In the genomic region with DNA sequence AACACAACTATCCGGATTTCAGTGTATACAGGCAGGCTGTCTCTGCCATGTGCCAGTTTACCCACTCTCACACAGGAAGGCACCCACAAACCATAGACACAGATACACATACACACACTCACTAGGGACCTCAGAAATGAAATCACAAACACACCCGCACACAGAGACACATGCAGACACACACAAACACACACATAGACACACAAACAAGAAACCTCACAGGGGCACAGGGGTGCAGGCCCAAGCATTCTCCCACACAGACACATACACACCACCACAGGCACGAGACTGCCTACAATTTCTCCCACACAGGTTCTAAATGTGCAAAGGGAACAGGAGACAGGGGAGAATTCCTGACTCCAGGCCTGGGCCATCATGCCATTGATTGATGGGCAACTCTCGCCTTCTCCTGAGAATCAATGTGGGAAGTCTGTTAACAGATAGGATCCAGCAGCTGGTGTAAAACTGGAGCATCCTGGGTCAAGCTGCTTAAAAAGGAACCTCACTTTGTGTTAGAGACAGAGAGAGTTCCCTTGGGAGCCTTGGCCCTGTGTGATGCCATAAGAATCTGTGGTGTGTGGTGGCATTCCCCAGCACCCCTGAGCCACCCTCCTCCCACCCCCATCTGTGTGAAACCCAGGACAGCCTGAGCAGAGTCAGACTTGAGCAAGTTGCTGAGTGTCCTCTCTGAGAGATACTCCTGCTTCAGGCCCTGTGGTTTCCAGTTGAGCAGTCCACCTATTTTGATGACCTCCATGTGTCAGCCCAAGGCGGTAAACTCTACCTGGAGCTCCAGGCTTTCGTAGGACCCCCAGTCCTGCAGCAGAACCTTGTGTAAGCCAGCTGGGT, we compare ENCODE assay signal across 12 cellular contexts. TPM values are rescaled to one million over a fixed set of nuclear protein-coding genes. Genes with fewer than 3 reads are reported as not detected.
DNase-seq lines count a peak whose midpoint lies in the region; ATAC-seq and TF ChIP-seq lines count a peak whose summit lies in the region.
"Had no signal": no experiment of that assay in that cellular context is flagged by ENCODE, and none has a peak within 500 bp of the region (broad histone marks: within the 10 kb centered on the region; RNA-seq: fewer than 3 reads in every experiment).

No MANE protein-coding gene starts in this region.

- DNase-seq in CD8-positive, alpha-beta T cell, result peak in 1 of 7 experiments; percentile 49
- DNase-seq in activated T-helper 1 cell treated with anti-CD3 and anti-CD28 coated beads, Interleukin-12 subunit alpha, Interleukin-12 subunit beta, Interleukin-2, Interleukin-4 antibody, amounts not matched to agents 30 ng/mL and 10 ng/mL and 1 ng/mL, durations not matched to agents 14 hours and 24 hours and 36 hours (ENCODE audit: low spot score), result no peak
- DNase-seq in natural killer cell, result no peak
- DNase-seq in NCI-H526 treated with DMSO at 0.1 percent for 48 hours (lab: John Stamatoyannopoulos, UW), result no peak
- DNase-seq in cerebellar cortex (ENCODE audit: low spot score), result no peak
- DNase-seq in esophagus squamous epithelium (lab: John Stamatoyannopoulos, UW), result no peak
- DNase-seq: amygdala; DMS79; NK-92 treated with Interleukin-12 subunit alpha and Interleukin-12 subunit beta, amount 100 ng/mL, for 24 hours; stimulated activated CD8-positive, alpha-beta memory T cell treated with anti-CD3 and anti-CD28 coated beads, Interleukin-4, amount 100 ng/mL, for 48 hours had no signal

- no peaks in the 10 kb centered on the region for H3K9me3 Mint-ChIP-seq in CD8-positive, alpha-beta T cell
- no peaks in the 10 kb centered on the region for H3K9me3 Mint-ChIP-seq in activated T-helper 1 cell treated with anti-CD3 and anti-CD28 coated beads, Interleukin-12 subunit alpha, Interleukin-12 subunit beta, Interleukin-2, Interleukin-4 antibody, amounts not matched to agents 30 ng/mL and 10 ng/mL and 1 ng/mL, durations not matched to agents 14 hours and 24 hours and 36 hours
- H3K9me3 Mint-ChIP-seq in natural killer cell, result no peaks in the 10 kb centered on the region

- CTCF ChIA-PET in CD8-positive, alpha-beta T cell (lab: Charles Lee), result interaction anchor here (0.6 to 2.6 kb wide), 3 partner anchors 41 to 224 kb away, joined by 3 to 19 read pairs (median 3); no protein-coding TSS in a partner anchor
- CTCF ChIA-PET in HEK293 (lab: Yijun Ruan, JAX), result interaction anchor here (1.4 kb wide), 1 partner anchor 215 kb away, joined by 7 read pairs; no protein-coding TSS in a partner anchor

- H3K27me3 ChIP-seq in CD8-positive, alpha-beta T cell (ENCODE audit: insufficient read depth, low read length), result no peaks in the 10 kb centered on the region
- H3K27me3 ChIP-seq in esophagus squamous epithelium, result no peaks in the 10 kb centered on the region

- H3K27ac Mint-ChIP-seq in CD8-positive, alpha-beta T cell, result peak overlapping the region; percentile 96
- H3K27ac Mint-ChIP-seq in activated T-helper 1 cell treated with anti-CD3 and anti-CD28 coated beads, Interleukin-12 subunit alpha, Interleukin-12 subunit beta, Interleukin-2, Interleukin-4 antibody, amounts not matched to agents 30 ng/mL and 10 ng/mL and 1 ng/mL, durations not matched to agents 14 hours and 24 hours and 36 hours, result peak overlapping the region; percentile 98
- peak overlapping the region; percentile 85 to 98 for H3K27ac Mint-ChIP-seq in natural killer cell

- no peak for TF ChIP-seq CTCF in CD8-positive, alpha-beta T cell (IDR thresholded peaks at IDR 0.05)
- TF ChIP-seq CTCF in HEK293 (tag by site-specific recombination; IDR thresholded peaks at IDR 0.05), result no peak
- TF ChIP-seq CTCF in natural killer cell (IDR thresholded peaks at IDR 0.05), result no peak
- TF ChIP-seq CTCF in esophagus squamous epithelium (IDR thresholded peaks at IDR 0.05), result no peak

- POLR2A ChIA-PET in CD8-positive, alpha-beta T cell (lab: Charles Lee), result no interaction called here
- POLR2A ChIA-PET in HEK293 (lab: Yijun Ruan, JAX), result no interaction called here

- peaks cover 45% of the 10 kb centered on the region for H3K4me1 Mint-ChIP-seq in CD8-positive, alpha-beta T cell (ENCODE audit: low read depth)
- peaks cover 50% of the 10 kb centered on the region for H3K4me1 Mint-ChIP-seq in activated T-helper 1 cell treated with anti-CD3 and anti-CD28 coated beads, Interleukin-12 subunit alpha, Interleukin-12 subunit beta, Interleukin-2, Interleukin-4 antibody, amounts not matched to agents 30 ng/mL and 10 ng/mL and 1 ng/mL, durations not matched to agents 14 hours and 24 hours and 36 hours (ENCODE audit: low read depth)
- peaks cover 40 to 52% of the 10 kb centered on the region in 2 donors for H3K4me1 Mint-ChIP-seq in natural killer cell

- no peak for TF ChIP-seq POLR2A in esophagus squamous epithelium (IDR thresholded peaks at IDR 0.05)

- H3K4me3 Mint-ChIP-seq in CD8-positive, alpha-beta T cell, result peak overlapping the region; percentile 65
- peak overlapping the region; percentile 76 for H3K4me3 Mint-ChIP-seq in activated T-helper 1 cell treated with anti-CD3 and anti-CD28 coated beads, Interleukin-12 subunit alpha, Interleukin-12 subunit beta, Interleukin-2, Interleukin-4 antibody, amounts not matched to agents 30 ng/mL and 10 ng/mL and 1 ng/mL, durations not matched to agents 14 hours and 24 hours and 36 hours
- peak overlapping the region; percentile 66 for H3K4me3 Mint-ChIP-seq in natural killer cell

- ATAC-seq in CD8-positive, alpha-beta T cell, result no peak
- no peak for ATAC-seq in natural killer cell
- no peak for ATAC-seq in GM21526 (IDR thresholded peaks at IDR 0.05; ENCODE audit: low FRiP score, unreplicated experiment)

- no peak overlapping the region for H3K4me3 ChIP-seq in CD8-positive, alpha-beta T cell (ENCODE audit: low read depth, low read length)
- H3K4me3 ChIP-seq in HEK293 (ENCODE audit: low read depth, low read length) (no peak overlapping the region), esophagus squamous epithelium (peak overlapping the region in 1 of 4 donors; percentile 65)

- WGBS in esophagus squamous epithelium, 2 donors, result 14 to 53% methylated on average over 1 to 4 of the region's 6 CpGs

- H3K36me3 Mint-ChIP-seq in CD8-positive, alpha-beta T cell, result peaks cover 5% of the 10 kb centered on the region
- H3K36me3 Mint-ChIP-seq in activated T-helper 1 cell treated with anti-CD3 and anti-CD28 coated beads, Interleukin-12 subunit alpha, Interleukin-12 subunit beta, Interleukin-2, Interleukin-4 antibody, amounts not matched to agents 30 ng/mL and 10 ng/mL and 1 ng/mL, durations not matched to agents 14 hours and 24 hours and 36 hours (ENCODE audit: low read depth), result peaks cover 1% of the 10 kb centered on the region
- H3K36me3 Mint-ChIP-seq in natural killer cell, result no peaks in the 10 kb centered on the region

- intact Hi-C loops in CD8-positive, alpha-beta T cell (cut with DNase I, micrococcal nuclease), result loop anchor here in 1 of 2 experiments (5.0 kb wide), 4 partner anchors 39 to 1264 kb away; no protein-coding TSS in a partner anchor
- intact Hi-C loops in activated T-helper 1 cell treated with anti-CD3 and anti-CD28 coated beads, Interleukin-12 subunit alpha, Interleukin-12 subunit beta, Interleukin-2, Interleukin-4 antibody, amounts not matched to agents 30 ng/mL and 10 ng/mL and 1 ng/mL, durations not matched to agents 14 hours and 24 hours and 36 hours (cut with micrococcal nuclease), result no loop called here
- intact Hi-C loops in natural killer cell (cut with micrococcal nuclease), result no loop called here
- intact Hi-C loops in esophagus squamous epithelium (cut with DNase I), result no loop called here

- no peaks in the 10 kb centered on the region for H3K27me3 Mint-ChIP-seq in CD8-positive, alpha-beta T cell (ENCODE audit: low read depth)
- H3K27me3 Mint-ChIP-seq in activated T-helper 1 cell treated with anti-CD3 and anti-CD28 coated beads, Interleukin-12 subunit alpha, Interleukin-12 subunit beta, Interleukin-2, Interleukin-4 antibody, amounts not matched to agents 30 ng/mL and 10 ng/mL and 1 ng/mL, durations not matched to agents 14 hours and 24 hours and 36 hours (ENCODE audit: insufficient read depth), result no peaks in the 10 kb centered on the region
- H3K27me3 Mint-ChIP-seq in natural killer cell (ENCODE audit: low read depth in 2 of 2), result peaks cover 0 to 12% of the 10 kb centered on the region in 2 donors

- H3K4me1 ChIP-seq in CD8-positive, alpha-beta T cell (ENCODE audit: insufficient read depth, low read length), result peaks cover 40% of the 10 kb centered on the region
- H3K4me1 ChIP-seq in HEK293 (ENCODE audit: control insufficient read depth, insufficient read depth, low read length) (peaks cover 10% of the 10 kb centered on the region; the same call in 1 of the 2 replicates), esophagus squamous epithelium (peaks cover 10 to 23% (median 16%) of the 10 kb centered on the region in 3 donors)

- H3K27ac ChIP-seq in CD8-positive, alpha-beta T cell (ENCODE audit: low read depth, low read length), result no peak overlapping the region
- H3K27ac ChIP-seq in HEK293 (ENCODE audit: extremely low read depth, low read depth, low read length) (peak overlapping the region; percentile 92; the same call in 1 of the 2 replicates), esophagus squamous epithelium (no peak overlapping the region)

- no peaks in the 10 kb centered on the region for H3K9me3 ChIP-seq in CD8-positive, alpha-beta T cell (ENCODE audit: low read length)
- H3K9me3 ChIP-seq in HEK293 (ENCODE audit: control insufficient read depth, insufficient read depth, low read depth, low read length) (no peaks in the 10 kb centered on the region; the same call in 1 of the 2 replicates), esophagus squamous epithelium (no peaks in the 10 kb centered on the region)

- H3K36me3 ChIP-seq in CD8-positive, alpha-beta T cell (ENCODE audit: insufficient read depth, low read length), result no peaks in the 10 kb centered on the region
- peaks cover 0 to 14% of the 10 kb centered on the region in 2 experiments; a peak in 1 of 3 replicates for H3K36me3 ChIP-seq in HEK293 (ENCODE audit: control insufficient read depth in 2 of 2, insufficient read depth in 1 of 2, low read length in 2 of 2)
- peaks cover 0 to 11% (median 0%) of the 10 kb centered on the region in 3 donors for H3K36me3 ChIP-seq in esophagus squamous epithelium

TF ChIP-seq in HEK293, 187 proteins besides CTCF, POLR2A, EP300 and RAD21 (continues in another document):
- TF ChIP-seq ZNF10 (tag by site-specific recombination; IDR thresholded peaks at IDR 0.05), result no peak

RNA-seq across cellular contexts. Expression of a gene that starts 33.9 kb away (rescaled TPM):
- 10 to 100 TPM; 20.6 to 22.5 TPM for total RNA-seq in CD8-positive, alpha-beta T cell
- total RNA-seq in activated T-helper 1 cell treated with anti-CD3 and anti-CD28 coated beads, Interleukin-12 subunit alpha, Interleukin-12 subunit beta, Interleukin-2, Interleukin-4 antibody, amounts not matched to agents 30 ng/mL and 10 ng/mL and 1 ng/mL, durations not matched to agents 14 hours and 24 hours and 36 hours, result 29.3 and 36.7 TPM in 2 replicates
- total RNA-seq in natural killer cell (10 to 100 TPM; 16.0 to 23.6 (median 16.6) TPM), esophagus squamous epithelium (10 to 100 TPM in 2 of 4 donors, 1 to 10 TPM in 2; 8.3 to 17.7 (median 10.8) TPM)
